Comparison of ENCODE assay signal across 9 cellular contexts in genomic region chr7:55308186-55308929, GRCh38. TPM values are rescaled to one million over a fixed set of nuclear protein-coding genes. Genes with fewer than 3 reads are reported as not detected.
DNase-seq lines count a peak whose midpoint lies in the region; ATAC-seq and TF ChIP-seq lines count a peak whose summit lies in the region.
"Had no signal": no experiment of that assay in that cellular context is flagged by ENCODE, and none has a peak within 500 bp of the region (broad histone marks: within the 10 kb centered on the region; RNA-seq: fewer than 3 reads in every experiment).

No MANE protein-coding gene starts in this region.

- H3K9ac ChIP-seq in fibroblast of lung (ENCODE audit: insufficient read depth, low read length), result no peak overlapping the region
- H3K9ac ChIP-seq: BLaER1 had no signal

- H3K27me3 Mint-ChIP-seq in activated T-cell treated with anti-CD3 and anti-CD28 coated beads, Interleukin-2, amount 50 U/mL, for 24 hours, result peaks cover 32% of the 10 kb centered on the region
- H3K27me3 Mint-ChIP-seq in stimulated activated naive CD8-positive, alpha-beta T cell treated with anti-CD3 and anti-CD28 coated beads, Interleukin-15, amount 100 ng/mL, for 72 hours, result peaks cover 28% of the 10 kb centered on the region

- H4K20me1 ChIP-seq in fibroblast of lung (ENCODE audit: control insufficient read depth, extremely low read depth, insufficient read depth, low read length), result no peaks in the 10 kb centered on the region
- H4K20me1 ChIP-seq: BLaER1 had no signal

- no peaks in the 10 kb centered on the region for H3K4me1 ChIP-seq in fibroblast of lung (ENCODE audit: control insufficient read depth, extremely low read depth, insufficient read depth, low read length)
- H3K4me1 ChIP-seq: BLaER1 had no signal

- no peaks in the 10 kb centered on the region for H3K27me3 ChIP-seq in fibroblast of lung (ENCODE audit: control insufficient read depth, insufficient read depth, low read length)
- H3K27me3 ChIP-seq: BLaER1 had no signal

- peak overlapping the region; percentile 95 for H3K27ac Mint-ChIP-seq in activated T-cell treated with anti-CD3 and anti-CD28 coated beads, Interleukin-2, amount 50 U/mL, for 24 hours
- peak overlapping the region in 1 of 2 donors; percentile 31 for H3K27ac Mint-ChIP-seq in stimulated activated naive CD8-positive, alpha-beta T cell treated with anti-CD3 and anti-CD28 coated beads, Interleukin-15, amount 100 ng/mL, for 72 hours

- no peak for TF ChIP-seq CTCF in fibroblast of lung (conservative IDR thresholded peaks at IDR 0.05 in 1 of 2, IDR thresholded peaks at IDR 0.05 in 1 of 2; ENCODE audit: low read depth in 1 of 2, low read length in 2 of 2)

- peak; percentile 2 for ATAC-seq in stimulated activated naive CD8-positive, alpha-beta T cell treated with anti-CD3 and anti-CD28 coated beads, Interleukin-15, amount 100 ng/mL, for 72 hours
- ATAC-seq in HG02973 (IDR thresholded peaks at IDR 0.05; ENCODE audit: unreplicated experiment), result no peak

- peaks cover 57% of the 10 kb centered on the region for H3K4me1 Mint-ChIP-seq in activated T-cell treated with anti-CD3 and anti-CD28 coated beads, Interleukin-2, amount 50 U/mL, for 24 hours (ENCODE audit: low read depth)
- peaks cover 23% of the 10 kb centered on the region for H3K4me1 Mint-ChIP-seq in stimulated activated naive CD8-positive, alpha-beta T cell treated with anti-CD3 and anti-CD28 coated beads, Interleukin-15, amount 100 ng/mL, for 72 hours

- H3K36me3 Mint-ChIP-seq in activated T-cell treated with anti-CD3 and anti-CD28 coated beads, Interleukin-2, amount 50 U/mL, for 24 hours (ENCODE audit: low read depth), result no peaks in the 10 kb centered on the region

- no peaks in the 10 kb centered on the region for H3K36me3 ChIP-seq in fibroblast of lung (ENCODE audit: control insufficient read depth, insufficient read depth, low read length)
- H3K36me3 ChIP-seq: BLaER1 had no signal

- no peaks in the 10 kb centered on the region for H3K79me2 ChIP-seq in fibroblast of lung (ENCODE audit: control insufficient read depth, insufficient read depth, low read length)

- no peak overlapping the region for H2AFZ ChIP-seq in fibroblast of lung (ENCODE audit: low read length)

- no peak overlapping the region for H3K4me3 ChIP-seq in fibroblast of lung (replicated peaks in 1 of 4; ENCODE audit: control extremely low read depth in 1 of 4, insufficient read depth in 1 of 4, low read depth in 3 of 4, low read length in 4 of 4)
- H3K4me3 ChIP-seq: BLaER1 had no signal

- no peak overlapping the region for H3K4me2 ChIP-seq in fibroblast of lung (ENCODE audit: extremely low read depth, insufficient read depth, low read length)
- H3K4me2 ChIP-seq: BLaER1 had no signal

- H3K9me3 Mint-ChIP-seq in activated T-cell treated with anti-CD3 and anti-CD28 coated beads, Interleukin-2, amount 50 U/mL, for 24 hours, result peaks cover 6% of the 10 kb centered on the region
- peaks cover 0 to 8% of the 10 kb centered on the region in 2 donors for H3K9me3 Mint-ChIP-seq in stimulated activated naive CD8-positive, alpha-beta T cell treated with anti-CD3 and anti-CD28 coated beads, Interleukin-15, amount 100 ng/mL, for 72 hours

- no peak for DNase-seq in activated T-cell treated with anti-CD3 and anti-CD28 coated beads, Interleukin-2, amount 50 U/mL, for 24 hours
- DNase-seq in activated T-cell treated with anti-CD3 and anti-CD28 coated beads, Interleukin-2, amount 50 U/mL, for 48 hours, result no peak
- DNase-seq in LHCN-M2 (ENCODE audit: low read depth) (peak; percentile 98), fibroblast of lung (ENCODE audit: low read depth in 2 of 2) (peak; percentile 3 to 98), substantia nigra (lab: John Stamatoyannopoulos, UW) (no peak), HUDEP-2 (lab: John Stamatoyannopoulos, UW; ENCODE audit: unreplicated experiment in 76 of 76) (no peak)
- DNase-seq in stimulated activated naive CD8-positive, alpha-beta T cell treated with anti-CD3 and anti-CD28 coated beads, Interleukin-15, amount 100 ng/mL, for 72 hours, result no peak

- no peaks in the 10 kb centered on the region for H3K9me3 ChIP-seq in fibroblast of lung (ENCODE audit: control insufficient read depth, insufficient read depth, low read depth, low read length)

- H3K4me3 Mint-ChIP-seq in activated T-cell treated with anti-CD3 and anti-CD28 coated beads, Interleukin-2, amount 50 U/mL, for 24 hours, result peak overlapping the region; percentile 3
- peak overlapping the region; percentile 18 to 41 for H3K4me3 Mint-ChIP-seq in stimulated activated naive CD8-positive, alpha-beta T cell treated with anti-CD3 and anti-CD28 coated beads, Interleukin-15, amount 100 ng/mL, for 72 hours

- no peak overlapping the region for H3K27ac ChIP-seq in fibroblast of lung (ENCODE audit: insufficient read depth, low read length)
- no peak overlapping the region for H3K27ac ChIP-seq in substantia nigra (ENCODE audit: low read depth, low read length, poor library complexity, severe bottlenecking)
- H3K27ac ChIP-seq: BLaER1 had no signal

RNA-seq across cellular contexts. Expression of gene LANCL2, which starts 56.8 kb away (rescaled TPM):
- total RNA-seq in LHCN-M2 (2014; rRNA removed) (22.8 and 23.9 TPM in 2 replicates), fibroblast of lung (4.4 and 8.9 TPM in 2 replicates)
- 37.8 TPM for polyA plus RNA-seq in LHCN-M2 (2012)
- 15.0 and 22.7 TPM in 2 replicates for polyA plus RNA-seq in fibroblast of lung
- polyA plus RNA-seq in fibroblast of lung (2012), result 13.7 and 22.3 TPM in 2 replicates
- 9.5 and 26.7 TPM in 2 replicates for polyA minus RNA-seq in fibroblast of lung (ENCODE audit: low replicate concordance)

Comparison
In these comparisons a context has a peak if more than half of its experiments do, and no peak if none do; other contexts are left out.
1. DNase-seq: peak in LHCN-M2 (single experiment) and fibroblast of lung (2 of 2); none in activated T-cell treated with anti-CD3 and anti-CD28 coated beads, Interleukin-2, amount 50 U/mL, for 24 hours (single experiment), activated T-cell treated with anti-CD3 and anti-CD28 coated beads, Interleukin-2, amount 50 U/mL, for 48 hours (0 of 2), stimulated activated naive CD8-positive, alpha-beta T cell treated with anti-CD3 and anti-CD28 coated beads, Interleukin-15, amount 100 ng/mL, for 72 hours (0 of 2), substantia nigra (0 of 49) and HUDEP-2 (0 of 76).